ENCODE assay signal across 10 cellular contexts in genomic region chr10:79223346-79224048, GRCh38.
A peak's percentile ranks its signal among the peaks of the same experiment; 100 is the strongest.
DNase-seq lines count a peak whose midpoint lies in the region; ATAC-seq and TF ChIP-seq lines count a peak whose summit lies in the region.
"Had no signal": no experiment of that assay in that cellular context is flagged by ENCODE, and none has a peak within 500 bp of the region (broad histone marks: within the 10 kb centered on the region; RNA-seq: fewer than 3 reads in every experiment).

No MANE protein-coding gene starts in this region.

- H3K27ac Mint-ChIP-seq in activated naive CD4-positive, alpha-beta T cell treated with anti-CD3 and anti-CD28 coated beads, Interleukin-2, amount 50 U/mL, for 72 hours: peak overlapping the region in 1 of 2 donors; percentile 2

- ATAC-seq in Right ventricle myocardium superior (ENCODE audit: poor library complexity): peak; percentile 67
- ATAC-seq in activated naive CD4-positive, alpha-beta T cell treated with anti-CD3 and anti-CD28 coated beads, Interleukin-2, amount 50 U/mL, for 72 hours: no peak
- no peak for ATAC-seq in GM18520 (IDR thresholded peaks at IDR 0.05; ENCODE audit: unreplicated experiment)

- TF ChIP-seq POLR2A in adrenal gland (IDR thresholded peaks at IDR 0.05) (peak in 1 of 2 donors; percentile 33), tibial nerve (IDR thresholded peaks at IDR 0.05) (no peak)

- H3K27me3 ChIP-seq in adrenal gland (no peaks in the 10 kb centered on the region), muscle layer of duodenum (ENCODE audit: low read depth, low read length) (no peaks in the 10 kb centered on the region), tibial nerve (no peaks in the 10 kb centered on the region)

- 3 to 29% (median 16%) methylated on average over 5 to 13 of the region's 13 CpGs for WGBS in adrenal gland, 4 donors
- WGBS in tibial nerve, 2 donors: 45 to 51% methylated on average over 13 of the region's 13 CpGs

- no peak for TF ChIP-seq CTCF in adrenal gland (IDR thresholded peaks at IDR 0.05)
- no peak for TF ChIP-seq CTCF in tibial nerve (IDR thresholded peaks at IDR 0.05)

- H3K4me1 ChIP-seq in adrenal gland (replicated peaks in 1 of 2) (peaks cover 32 to 57% of the 10 kb centered on the region in 2 donors), muscle layer of duodenum (ENCODE audit: control insufficient read depth in 1 of 2, insufficient read depth in 2 of 2, low read length in 2 of 2) (peaks cover 28 to 87% of the 10 kb centered on the region in 2 donors), tibial nerve (peaks cover 4 to 75% (median 46%) of the 10 kb centered on the region in 4 donors)

- H3K4me3 ChIP-seq in adrenal gland: peak overlapping the region in 1 of 4 donors; percentile 1
- H3K4me3 ChIP-seq in muscle layer of duodenum (ENCODE audit: low read depth in 1 of 2, low read length in 2 of 2): peak overlapping the region in 1 of 2 donors; percentile 11
- no peak overlapping the region for H3K4me3 ChIP-seq in tibial nerve

- H3K36me3 Mint-ChIP-seq in activated naive CD4-positive, alpha-beta T cell treated with anti-CD3 and anti-CD28 coated beads, Interleukin-2, amount 50 U/mL, for 72 hours: no peaks in the 10 kb centered on the region

- DNase-seq in adrenal gland: peak; percentile 68 to 94 (median 90)
- peak; percentile 82 for DNase-seq in Right ventricle myocardium superior
- peak; percentile 34 to 65 for DNase-seq in tibial nerve (ENCODE audit: low spot score in 2 of 2)
- no peak for DNase-seq in DMS153 treated with DMSO at 0.1 percent for 48 hours (lab: John Stamatoyannopoulos, UW; ENCODE audit: unreplicated experiment)
- no peak for DNase-seq in activated naive CD4-positive, alpha-beta T cell treated with anti-CD3 and anti-CD28 coated beads, Interleukin-2, amount 50 U/mL, for 72 hours (ENCODE audit: low spot score in 2 of 2)
- no peak for DNase-seq in activated CD4-positive, alpha-beta T cell treated with anti-CD3 and anti-CD28 coated beads, Interleukin-2, amount 50 U/mL, for 1 hour
- DNase-seq: GDM1 had no signal

- intact Hi-C loops in adrenal gland (cut with DNase I): no loop called here
- intact Hi-C loops in Right ventricle myocardium superior (cut with DNase I): no loop called here

- peak; percentile 46 to 82 for TF ChIP-seq EP300 in tibial nerve (IDR thresholded peaks at IDR 0.05)

- H3K27ac ChIP-seq in adrenal gland: peak overlapping the region; percentile 10 to 93 (median 83)
- H3K27ac ChIP-seq in muscle layer of duodenum (ENCODE audit: low read length): peak overlapping the region; percentile 86
- peak overlapping the region; percentile 23 to 83 (median 51) for H3K27ac ChIP-seq in tibial nerve
- H3K27ac ChIP-seq: HL-60 had no signal

- H3K36me3 ChIP-seq in adrenal gland (replicated peaks in 1 of 2): peaks cover 0 to 5% of the 10 kb centered on the region in 2 donors
- H3K36me3 ChIP-seq in muscle layer of duodenum (ENCODE audit: control insufficient read depth in 1 of 2, insufficient read depth in 2 of 2, low read length in 2 of 2): peaks cover 0 to 12% of the 10 kb centered on the region in 2 donors
- peaks cover 0 to 6% (median 0%) of the 10 kb centered on the region in 3 donors for H3K36me3 ChIP-seq in tibial nerve

- H3K9me3 ChIP-seq in adrenal gland (replicated peaks in 1 of 3): no peaks in the 10 kb centered on the region
- H3K9me3 ChIP-seq in muscle layer of duodenum (ENCODE audit: control insufficient read depth in 1 of 2, low read length in 2 of 2): no peaks in the 10 kb centered on the region
- H3K9me3 ChIP-seq in tibial nerve: no peaks in the 10 kb centered on the region

- no peaks in the 10 kb centered on the region for H3K9me3 Mint-ChIP-seq in activated naive CD4-positive, alpha-beta T cell treated with anti-CD3 and anti-CD28 coated beads, Interleukin-2, amount 50 U/mL, for 72 hours

Comparison
In these comparisons a context has a peak if more than half of its experiments do, and no peak if none do; other contexts are left out.
1. DNase-seq: peak in adrenal gland (7 of 7), Right ventricle myocardium superior (single experiment) and tibial nerve (2 of 2); none in DMS153 treated with DMSO at 0.1 percent for 48 hours (single experiment), activated naive CD4-positive, alpha-beta T cell treated with anti-CD3 and anti-CD28 coated beads, Interleukin-2, amount 50 U/mL, for 72 hours (0 of 2) and activated CD4-positive, alpha-beta T cell treated with anti-CD3 and anti-CD28 coated beads, Interleukin-2, amount 50 U/mL, for 1 hour (single experiment).
2. Peak in every context shown above with its lines, with median percentiles within 50 percentile points of each other: H3K27ac ChIP-seq.